In the genomic region with DNA sequence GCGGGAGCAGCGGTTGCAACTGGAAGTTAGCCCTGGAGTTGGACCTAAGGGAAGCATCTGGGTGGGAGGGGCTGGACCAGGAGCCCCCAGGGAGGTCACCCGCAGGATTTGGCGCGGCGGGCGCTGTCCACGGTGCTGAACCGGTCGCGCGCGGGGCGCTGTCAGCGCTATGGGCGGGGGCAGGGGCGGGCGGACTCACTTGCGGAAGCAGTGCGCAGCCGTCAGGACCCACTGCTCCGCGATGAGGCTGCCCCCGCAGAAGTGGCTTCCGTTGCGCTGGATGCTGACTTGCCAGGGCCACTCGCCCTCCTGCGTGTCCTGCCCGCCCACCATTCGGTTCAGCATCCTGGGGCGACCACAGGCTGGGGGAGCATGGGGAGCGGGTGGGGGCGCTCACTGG, we compare ENCODE assay signal across 8 cellular contexts. TPM values are rescaled to one million over a fixed set of nuclear protein-coding genes. Genes with fewer than 3 reads are reported as not detected.
A peak's percentile ranks its signal among the peaks of the same experiment; 100 is the strongest.
DNase-seq lines count a peak whose midpoint lies in the region; ATAC-seq and TF ChIP-seq lines count a peak whose summit lies in the region.

No MANE protein-coding gene starts in this region.

- H3K9me3 ChIP-seq in OCI-LY7 (ENCODE audit: low read length), result no peaks in the 10 kb centered on the region
- no peaks in the 10 kb centered on the region for H3K9me3 ChIP-seq in spleen

- peaks cover 0 to 23% (median 0%) of the 10 kb centered on the region in 7 donors for H3K27me3 ChIP-seq in spleen (replicated peaks in 1 of 7)

- H3K4me1 ChIP-seq in OCI-LY7 (ENCODE audit: insufficient read depth, low read length, poor library complexity, severe bottlenecking) (no peaks in the 10 kb centered on the region), spleen (peaks cover 7 to 35% (median 14%) of the 10 kb centered on the region in 6 donors)

- ATAC-seq in left ventricle myocardium superior (peak; percentile 73), GM19023 (IDR thresholded peaks at IDR 0.05; ENCODE audit: unreplicated experiment) (no peak), HG03378 (IDR thresholded peaks at IDR 0.05; ENCODE audit: unreplicated experiment) (no peak)

- POLR2A ChIA-PET in OCI-LY7 (lab: Charles Lee), result no interaction called here

- intact Hi-C loops in OCI-LY7 (cut with micrococcal nuclease; ENCODE audit: unreplicated experiment) (no loop called here), left ventricle myocardium superior (cut with micrococcal nuclease) (no loop called here), spleen (cut with DNase I; ENCODE audit: low total_unique reads) (no loop called here)

- CTCF ChIA-PET in OCI-LY7 (lab: Charles Lee; ENCODE audit: unreplicated experiment), result no interaction called here

- no peak for TF ChIP-seq POLR2A in spleen (IDR thresholded peaks at IDR 0.05)

- H3K27ac ChIP-seq in OCI-LY7 (ENCODE audit: low read depth, low read length, poor library complexity, severe bottlenecking), result no peak overlapping the region
- no peak overlapping the region for H3K27ac ChIP-seq in spleen

- TF ChIP-seq CTCF in OCI-LY7 (conservative IDR thresholded peaks at IDR 0.05; ENCODE audit: low read length) (no peak), spleen (IDR thresholded peaks at IDR 0.05 in 8 of 11, conservative IDR thresholded peaks at IDR 0.05 in 3 of 11) (no peak)

- no peaks in the 10 kb centered on the region for H4K20me1 ChIP-seq in OCI-LY7 (ENCODE audit: insufficient read depth, low read length)

- 2 to 8% (median 4%) methylated on average over 2 to 33 of the region's 33 CpGs for WGBS in spleen, 5 donors

- H3K4me3 ChIP-seq in OCI-LY7 (ENCODE audit: low read depth, low read length, poor library complexity, severe bottlenecking) (no peak overlapping the region), spleen (peak overlapping the region in 3 of 8 donors; percentile 16 to 54 (median 23))

- H2AFZ ChIP-seq in OCI-LY7 (ENCODE audit: low read length), result no peak overlapping the region

- H3K4me2 ChIP-seq in OCI-LY7 (ENCODE audit: low read length), result no peak overlapping the region

- no peaks in the 10 kb centered on the region for H3K79me2 ChIP-seq in OCI-LY7 (ENCODE audit: insufficient read depth, low read depth, low read length)

- H3K9me2 ChIP-seq in OCI-LY7 (ENCODE audit: insufficient read depth, low read length), result no peaks in the 10 kb centered on the region

- H3K36me3 ChIP-seq in OCI-LY7 (ENCODE audit: insufficient read depth, low read length) (no peaks in the 10 kb centered on the region), spleen (no peaks in the 10 kb centered on the region)

- BruUV-seq in OCI-LY7 (replicated peaks; lab: Mats Ljungman, UMichigan), result no TSS peak

- peak; percentile 62 for DNase-seq in EH (ENCODE audit: low read depth)
- DNase-seq in OCI-LY7 (ENCODE audit: low spot score), result peak; percentile 29
- peak; percentile 74 for DNase-seq in activated gamma-delta T cell (lab: John Stamatoyannopoulos, UW)
- DNase-seq in left ventricle myocardium superior, result peak; percentile 82
- DNase-seq in spleen, result peak; percentile 93
- DNase-seq in DMS 273 (lab: John Stamatoyannopoulos, UW; ENCODE audit: unreplicated experiment), result no peak

RNA-seq across cellular contexts. Expression of a gene that starts 4.5 kb away (rescaled TPM):
- 1.3 and 2.7 TPM in 2 replicates for total RNA-seq in OCI-LY7 (2014; rRNA removed; shearing (Covaris generic))
- total RNA-seq in OCI-LY7 (2022), result 5.7 and 7.7 TPM in 2 replicates
- 0.12 TPM for total RNA-seq in left ventricle myocardium superior
- 1 to 10 TPM in 6 of 7 donors, under 1 TPM in 1; 0.84 to 2.1 (median 1.2) TPM for total RNA-seq in spleen
- 1 to 10 TPM; 1.2 to 1.5 (median 1.2) TPM for polyA plus RNA-seq in spleen

RNA-seq across cellular contexts. Expression of a gene that starts 33.2 kb away (rescaled TPM):
- 18.9 and 34.6 TPM in 2 replicates for total RNA-seq in OCI-LY7 (2014; rRNA removed; shearing (Covaris generic))
- total RNA-seq in OCI-LY7 (2022) (25.2 and 25.8 TPM in 2 replicates), left ventricle myocardium superior (10.4 TPM), spleen (10 to 100 TPM; 20.5 to 32.1 (median 28.2) TPM)
- polyA plus RNA-seq in spleen, result 10 to 100 TPM; 13.1 to 24.1 (median 19.2) TPM

RNA-seq across cellular contexts. Expression of a gene that starts 36.9 kb away (rescaled TPM):
- 206 and 208 TPM in 2 replicates for total RNA-seq in OCI-LY7 (2014; rRNA removed; shearing (Covaris generic))
- 819 and 825 TPM in 2 replicates for total RNA-seq in OCI-LY7 (2022)
- 292 TPM for total RNA-seq in left ventricle myocardium superior
- 100 to 1,000 TPM; 590 to 922 (median 875) TPM for total RNA-seq in spleen
- polyA plus RNA-seq in spleen, result 1,000 to 10,000 TPM in 1 of 3 donors, 100 to 1,000 TPM in 2; 239 to 1,169 (median 672) TPM
